In the genomic region with DNA sequence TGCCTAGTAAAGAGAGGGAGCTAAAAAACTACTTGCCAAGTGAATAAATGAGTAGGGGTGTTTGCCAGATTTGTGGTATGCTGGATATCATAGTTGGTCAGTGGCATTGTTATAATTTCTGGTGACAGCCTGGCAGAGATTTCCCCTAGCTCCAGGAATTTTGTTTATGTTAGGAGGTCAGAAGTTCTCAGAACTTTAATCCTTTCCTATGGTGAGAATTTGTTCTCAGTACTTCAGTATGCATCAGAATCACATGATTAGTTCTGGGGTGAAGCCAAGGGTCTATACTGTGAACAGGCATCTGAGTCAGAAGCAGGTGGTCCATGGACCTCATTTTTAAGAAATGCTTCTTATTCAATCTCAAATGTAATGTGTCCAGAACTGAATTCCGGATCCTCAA, we compare ENCODE assay signal across 14 cellular contexts. TPM values are rescaled to one million over a fixed set of nuclear protein-coding genes. Genes with fewer than 3 reads are reported as not detected.
DNase-seq lines count a peak whose midpoint lies in the region; ATAC-seq, FAIRE-seq and TF ChIP-seq lines count a peak whose summit lies in the region.
"Had no signal": no experiment of that assay in that cellular context is flagged by ENCODE, and none has a peak within 500 bp of the region (broad histone marks: within the 10 kb centered on the region; RNA-seq: fewer than 3 reads in every experiment).

No MANE protein-coding gene starts in this region.

- TF ChIP-seq EP300 in GM12878 (IDR thresholded peaks at IDR 0.05; ENCODE audit: borderline replicate concordance in 1 of 2, control insufficient read depth in 1 of 2, low read depth in 2 of 2, low read length in 2 of 2) (no peak), stomach (IDR thresholded peaks at IDR 0.05) (no peak)

- intact Hi-C loops in GM12878 (cut with micrococcal nuclease; ENCODE audit: unreplicated experiment) (no loop called here), stomach (cut with DNase I; ENCODE audit: low total_unique reads) (no loop called here)

- POLR2A ChIA-PET in GM12878 (lab: Charles Lee), result interaction anchor here (0.6 to 1.8 kb wide), 5 partner anchors 10 to 491 kb away, joined by 3 to 14 read pairs (median 4); partner anchors contain the start of gene RASSF6

- H3K4me3 ChIP-seq in GM12878, result no peak overlapping the region
- no peak overlapping the region for H3K4me3 ChIP-seq in stomach
- H3K4me3 ChIP-seq: esophagus squamous epithelium, skin epidermis had no signal

- TF ChIP-seq CTCF in GM12878 (IDR thresholded peaks at IDR 0.05 in 2 of 3, conservative IDR thresholded peaks at IDR 0.05 in 1 of 3; ENCODE audit: control insufficient read depth in 2 of 3, extremely low read depth in 1 of 3, insufficient read depth in 1 of 3, low read depth in 3 of 3, low read length in 3 of 3) (no peak), stomach (IDR thresholded peaks at IDR 0.05) (no peak)

- SMC1A ChIA-PET in GM12878 (lab: Charles Lee; ENCODE audit: uncharacterized antibody, unreplicated experiment), result interaction anchor here (0.9 to 13.0 kb wide), 9 partner anchors 9 to 42 kb away, joined by 3 to 146 read pairs (median 4); no protein-coding TSS in a partner anchor

- CTCF ChIA-PET in GM12878 (lab: Yijun Ruan, JAX), result interaction anchor here (1.0 to 2.2 kb wide), 8 partner anchors 8 to 36 kb away, joined by 3 to 17 read pairs (median 6); partner anchors contain the start of gene RASSF6

- in situ Hi-C loops in GM12878 (cut with MboI), result loop anchor here (25.0 kb wide), 1 partner anchor 1497 kb away; no protein-coding TSS in a partner anchor

- TF ChIP-seq POLR2A in GM12878 (IDR thresholded peaks at IDR 0.05; ENCODE audit: low read depth, low read length), result no peak
- TF ChIP-seq POLR2A in stomach (IDR thresholded peaks at IDR 0.05), result no peak

- 0% methylated on average over 1 of the region's 1 CpG for WGBS in GM12878 (ENCODE audit: insufficient coverage, insufficient replicate concordance, low lambda C conversion rate, missing lambda C conversion rate)
- 30 to 79% (median 71%) methylated on average over 1 of the region's 1 CpG for WGBS in stomach, 5 donors

- H3K27me3 ChIP-seq in GM12878 (replicated peaks in 1 of 2; ENCODE audit: control insufficient read depth in 2 of 2, insufficient read depth in 2 of 2, low read length in 1 of 2), result no peaks in the 10 kb centered on the region
- H3K27me3 ChIP-seq in stomach, result no peaks in the 10 kb centered on the region
- H3K27me3 ChIP-seq: esophagus squamous epithelium had no signal

- H3K4me2 ChIP-seq in GM12878 (ENCODE audit: control insufficient read depth, insufficient read depth), result no peak overlapping the region

- peak; percentile 91 for DNase-seq in LHCN-M2 (ENCODE audit: low read depth)
- no peak for DNase-seq in GM12878 (ENCODE audit: low read depth, low spot score)
- DNase-seq in iris pigment epithelial cell (ENCODE audit: low read depth), result peak; percentile 95
- no peak for DNase-seq in stomach
- DNase-seq in UCSD-AML1 (lab: John Stamatoyannopoulos, UW; ENCODE audit: unreplicated experiment), result no peak
- DNase-seq: activated CD4-positive, alpha-beta T cell treated with anti-CD3 and anti-CD28 coated beads for 36 hours; activated T-cell treated with anti-CD3 and anti-CD28 coated beads, Interleukin-2, amount 50 U/mL, for 4 hours; aorta; esophagus squamous epithelium; immature natural killer cell; T-cell had no signal

- H3K9me3 ChIP-seq in GM12878 (replicated peaks; ENCODE audit: control insufficient read depth, insufficient read depth, low read length) (no peaks in the 10 kb centered on the region), stomach (no peaks in the 10 kb centered on the region)
- H3K9me3 ChIP-seq: esophagus squamous epithelium had no signal

- H3K79me2 ChIP-seq in GM12878 (ENCODE audit: control insufficient read depth, insufficient read depth, low read length), result no peaks in the 10 kb centered on the region

- H3K9ac ChIP-seq in GM12878 (ENCODE audit: control insufficient read depth, insufficient read depth, low read length), result no peak overlapping the region

- BruUV-seq in GM12878 (replicated peaks; lab: Mats Ljungman, UMichigan), result no TSS peak

- no peak for FAIRE-seq in GM12878 (lab: Jason Lieb, UNC)

- peaks cover 13% of the 10 kb centered on the region for H3K4me1 ChIP-seq in GM12878 (ENCODE audit: control insufficient read depth, insufficient read depth, low read length)
- peaks cover 18 to 62% (median 51%) of the 10 kb centered on the region in 4 donors for H3K4me1 ChIP-seq in stomach

- no peak overlapping the region for H2AFZ ChIP-seq in GM12878 (ENCODE audit: control insufficient read depth, low read depth, low read length)

- TF ChIP-seq RAD21 in GM12878 (IDR thresholded peaks at IDR 0.05; ENCODE audit: insufficient read depth, low read depth, low read length), result no peak

- RAD21 ChIA-PET in GM12878 (lab: Charles Lee; ENCODE audit: unreplicated experiment), result interaction anchor here (0.9 to 3.0 kb wide), 7 partner anchors 10 to 43 kb away, joined by 3 to 13 read pairs (median 4); partner anchors contain the start of gene RASSF6

- no peaks in the 10 kb centered on the region for H3K36me3 ChIP-seq in GM12878 (ENCODE audit: control insufficient read depth in 2 of 2, insufficient read depth in 2 of 2, low read length in 1 of 2)
- peaks cover 0 to 9% (median 4%) of the 10 kb centered on the region in 4 donors for H3K36me3 ChIP-seq in stomach
- H3K36me3 ChIP-seq: esophagus squamous epithelium had no signal

- ATAC-seq in GM12878 (no peak), HG02610 (IDR thresholded peaks at IDR 0.05; ENCODE audit: unreplicated experiment) (no peak), HG02798 (IDR thresholded peaks at IDR 0.05; ENCODE audit: poor library complexity, unreplicated experiment) (no peak)
- ATAC-seq: activated CD4-positive, alpha-beta T cell treated with anti-CD3 and anti-CD28 coated beads for 36 hours; activated T-cell treated with anti-CD3 and anti-CD28 coated beads, Interleukin-2, amount 50 U/mL, for 4 hours; T-cell had no signal

- H3K27ac ChIP-seq in GM12878 (ENCODE audit: control insufficient read depth, insufficient read depth) (no peak overlapping the region), stomach (peak overlapping the region; percentile 52 to 91 (median 65))

- no peaks in the 10 kb centered on the region for H4K20me1 ChIP-seq in GM12878 (ENCODE audit: control insufficient read depth, insufficient read depth)

TF ChIP-seq in GM12878, 131 proteins besides CTCF, POLR2A, EP300 and RAD21:
- TF ChIP-seq SMAD5 (IDR thresholded peaks at IDR 0.05; ENCODE audit: low read depth) (no peak), GATAD2B (conservative IDR thresholded peaks at IDR 0.05; ENCODE audit: low read depth) (0 out of 2 replicates have a peak, but pooled peaks have one; percentile 3), EED (IDR thresholded peaks at IDR 0.05; ENCODE audit: low read depth) (no peak), BMI1 (IDR thresholded peaks at IDR 0.05; ENCODE audit: borderline replicate concordance) (no peak)

RNA-seq across cellular contexts. Expression of gene RASSF6, which starts 10.5 kb away (rescaled TPM):
- total RNA-seq in LHCN-M2 (2014; rRNA removed) (0.17 and 0.51 TPM in 2 replicates), GM12878 (2014; rRNA removed) (0.28 and 0.33 TPM in 2 replicates), GM12878 (2014; rRNA removed; fragmentation: Illumina TruSeq; extraction: Trizol) (0.55 and 0.76 TPM in 2 replicates), GM12878 (2021) (0.43 and 0.62 TPM in 2 replicates), stomach (10 to 100 TPM in 3 of 5 donors, 1 to 10 TPM in 2; 5.5 to 51.8 (median 13.4) TPM)
- not detected for polyA plus RNA-seq in LHCN-M2 (2012)
- total RNA-seq in GM12878 (2013; cell fraction: nucleolus; rRNA removed), result 7.9 and 10.8 TPM in 2 replicates
- 0.50 TPM for polyA plus RNA-seq in GM12878 (2011; ENCODE audit: low read depth)
- polyA plus RNA-seq in GM12878 (2011; rRNA removed) (2.9 and 4.9 TPM in 2 replicates), GM12878 (2014; fragmentation: Illumina TruSeq; extraction: Trizol) (0.57 and 0.74 TPM in 2 replicates), GM12878 (2014; fragmentation: Nextera tagmentation; extraction: Ambion mirVana) (under 1 TPM; 0.35 to 0.40 TPM), GM12878 (2014; rRNA removed) (0.56 and 0.69 TPM in 2 replicates), GM12878 (2016; fragmentation: Nextera tagmentation; extraction: Ambion mirVana) (under 1 TPM; 0.33 to 0.52 TPM), stomach (10 to 100 TPM in 2 of 3 donors, 1 to 10 TPM in 1; 5.0 to 35.9 (median 13.7) TPM)
- 0.93 and 1.3 TPM in 2 replicates for polyA plus RNA-seq in GM12878 (2011; cell fraction: cytosol; rRNA removed)
- polyA plus RNA-seq in GM12878 (2011; cell fraction: nucleus; rRNA removed), result 2.8 and 3.9 TPM in 2 replicates
- polyA plus RNA-seq in GM12878 (2012), result 0.58 and 0.88 TPM in 2 replicates
- polyA minus RNA-seq in GM12878 (2011; rRNA and poly(A)+ RNA removed), result 2.1 TPM in 2 replicates
- 1.2 TPM in 2 replicates for polyA minus RNA-seq in GM12878 (2011; cell fraction: cytosol; rRNA and poly(A)+ RNA removed)
- 3.5 and 8.0 TPM in 2 replicates for polyA minus RNA-seq in GM12878 (2011; cell fraction: nucleus; rRNA and poly(A)+ RNA removed)
- total RNA-seq: activated T-cell treated with anti-CD3 and anti-CD28 coated beads, Interleukin-2, amount 50 U/mL, for 4 hours; aorta had no signal
- polyA plus RNA-seq: immature natural killer cell had no signal

Comparison
In these comparisons a context has a peak if more than half of its experiments do, and no peak if none do; other contexts are left out.
1. DNase-seq: peak in LHCN-M2 (single experiment) and iris pigment epithelial cell (single experiment); none in GM12878 (single experiment), stomach (single experiment) and UCSD-AML1 (single experiment).